8 cellular contexts compared by ENCODE assay signal in genomic region chr1:32107742-32108661, GRCh38. TPM values are rescaled to one million over a fixed set of nuclear protein-coding genes. Genes with fewer than 3 reads are reported as not detected.
DNase-seq lines count a peak whose midpoint lies in the region; ATAC-seq and TF ChIP-seq lines count a peak whose summit lies in the region.

TSS of gene KPNA6 (plus strand) at chr1:32108056. CDS start at chr1:32108131, 75 bp downstream.

- H3K4me1 ChIP-seq in heart left ventricle (peaks cover 12 to 50% (median 39%) of the 10 kb centered on the region in 12 donors), transverse colon (peaks cover 21 to 42% (median 28%) of the 10 kb centered on the region in 4 donors)

- peak; percentile 72 for ATAC-seq in HG02759 (IDR thresholded peaks at IDR 0.05; ENCODE audit: unreplicated experiment)
- peak; percentile 89 to 95 (median 90) for ATAC-seq in heart left ventricle

- intact Hi-C loops in heart left ventricle (cut with DNase I) = loop anchor here in 2 of 10 donors (1.0 to 2.0 kb wide), 3 partner anchors 35 to 71 kb away; partner anchors contain the start of genes TMEM39B (in 1 of the 2) and TXLNA (in 1 of the 2)
- intact Hi-C loops in transverse colon (cut with DNase I; ENCODE audit: low total_unique reads) = no loop called here

- H3K36me3 ChIP-seq in heart left ventricle = peaks cover 0 to 2% (median 0%) of the 10 kb centered on the region in 9 donors
- no peaks in the 10 kb centered on the region for H3K36me3 ChIP-seq in transverse colon

- H3K27ac ChIP-seq in adipose tissue (ENCODE audit: low read depth, low read length) = peak within 1 kb of the TSS; percentile 96
- H3K27ac ChIP-seq in heart left ventricle = peak within 1 kb of the TSS; percentile 82 to 94 (median 90)
- peak within 1 kb of the TSS; percentile 88 to 99 (median 94) for H3K27ac ChIP-seq in transverse colon

- TF ChIP-seq CTCF in GM10248 (IDR thresholded peaks at IDR 0.05; ENCODE audit: control extremely low read depth, extremely low read depth, low read depth, missing control alignments) (no peak), heart left ventricle (IDR thresholded peaks at IDR 0.05) (no peak), transverse colon (IDR thresholded peaks at IDR 0.05) (peak in 1 of 5 experiments; percentile 11)

- no peaks in the 10 kb centered on the region for H3K27me3 ChIP-seq in heart left ventricle
- no peaks in the 10 kb centered on the region for H3K27me3 ChIP-seq in transverse colon

- H3K4me3 ChIP-seq in heart left ventricle = peak within 1 kb of the TSS; percentile 70 to 100 (median 89)
- peak within 1 kb of the TSS; percentile 64 to 94 (median 76) for H3K4me3 ChIP-seq in transverse colon

- peak; percentile 85 for DNase-seq in GM10248 (ENCODE audit: extremely low spot score)
- peak; percentile 85 for DNase-seq in NCI-H146 treated with DMSO at 0.1 percent for 48 hours (lab: John Stamatoyannopoulos, UW; ENCODE audit: unreplicated experiment)
- DNase-seq in T-helper 1 cell = peak; percentile 79 to 93 (median 87)
- peak; percentile 90 to 95 (median 92) for DNase-seq in heart left ventricle
- peak; percentile 93 for DNase-seq in pons (ENCODE audit: low spot score)
- peak; percentile 92 for DNase-seq in transverse colon

- POLR2A ChIA-PET in GM10248 (lab: Yijun Ruan, JAX) = interaction anchor here (0.6 to 1.4 kb wide), 8 partner anchors 9 to 228 kb away, joined by 3 to 9 read pairs (median 4); partner anchors contain the start of genes CCDC28B, MARCKSL1, TMEM39B and TXLNA

- in situ Hi-C loops in transverse colon (cut with MboI; ENCODE audit: low pct_ligation_motif_present in 1 of 4, low pct_unique_long_range_greater_than_20kb in 1 of 4, low sequenced_read_pairs in 3 of 4) = no loop called here

- CTCF ChIA-PET in GM10248 (lab: Yijun Ruan, JAX) = interaction anchor here (0.8 to 5.0 kb wide), 22 partner anchors 8 to 290 kb away, joined by 3 to 45 read pairs (median 4); partner anchors contain the start of genes LCK and TMEM39B

- WGBS in adipose tissue, 3 donors = 0% methylated on average over 45 of the region's 45 CpGs
- 0 to 1% (median 0%) methylated on average over 40 to 45 of the region's 45 CpGs for WGBS in heart left ventricle, 4 donors
- WGBS in transverse colon (ENCODE audit: low coverage in 1 of 2), 2 donors = 0% methylated on average over 15 to 31 of the region's 45 CpGs

- H3K9me3 ChIP-seq in heart left ventricle (no peaks in the 10 kb centered on the region), transverse colon (no peaks in the 10 kb centered on the region)

- TF ChIP-seq EP300 in transverse colon (IDR thresholded peaks at IDR 0.05; ENCODE audit: low read depth) = no peak

- TF ChIP-seq POLR2A in heart left ventricle (IDR thresholded peaks at IDR 0.05) (peak in 1 of 2 donors; percentile 29), transverse colon (IDR thresholded peaks at IDR 0.05) (peak; percentile 51)

RNA-seq across cellular contexts. Expression of gene KPNA6, which starts in this region (rescaled TPM):
- polyA plus RNA-seq in adipose tissue = 10 to 100 TPM in 2 of 3 donors, 1 to 10 TPM in 1; 5.9 to 11.4 (median 10.1) TPM
- 10 to 100 TPM; 58.4 to 99.2 (median 78.6) TPM for total RNA-seq in heart left ventricle
- polyA plus RNA-seq in heart left ventricle = 10 to 100 TPM; 10.2 to 28.1 TPM
- 10 to 100 TPM; 20.5 to 30.5 (median 25.4) TPM for total RNA-seq in transverse colon

Comparison
In these comparisons a context has a peak if more than half of its experiments do, and no peak if none do; other contexts are left out.
1. Peak in every context shown above with its lines: DNase-seq, ATAC-seq, H3K4me3 ChIP-seq and H3K27ac ChIP-seq.